In the genomic region with DNA sequence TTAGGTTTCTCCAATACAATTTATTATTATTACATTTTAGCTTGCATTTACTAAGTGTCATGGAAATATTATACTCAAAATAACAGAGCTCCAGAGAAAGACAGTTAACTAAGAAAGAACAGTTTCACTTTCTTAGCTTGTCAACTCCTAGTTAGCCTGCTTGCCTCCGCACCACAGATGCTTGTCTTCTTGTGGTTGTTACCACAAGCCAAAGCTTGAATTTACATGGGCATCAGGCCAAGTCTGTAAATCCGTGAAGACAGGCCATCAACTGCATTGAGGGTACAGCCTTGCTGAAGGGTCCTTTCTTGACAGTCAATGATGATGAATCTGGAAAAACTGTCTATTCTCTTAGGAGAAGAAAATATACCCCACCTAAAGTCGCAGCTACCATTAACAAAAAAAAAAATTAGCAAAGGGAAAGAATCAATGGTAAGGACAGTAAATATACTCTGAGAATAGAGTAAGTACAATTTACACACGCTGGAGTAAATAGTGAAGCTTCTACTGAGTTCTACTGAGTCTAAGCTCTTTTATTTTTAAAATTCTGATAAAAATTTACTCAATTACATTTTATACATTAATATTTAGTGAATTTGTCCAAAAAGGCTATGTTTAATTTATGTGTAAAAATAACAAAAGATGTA, we compare ENCODE assay signal across 8 cellular contexts. TPM values are rescaled to one million over a fixed set of nuclear protein-coding genes. Genes with fewer than 3 reads are reported as not detected.
DNase-seq lines count a peak whose midpoint lies in the region; ATAC-seq, FAIRE-seq and TF ChIP-seq lines count a peak whose summit lies in the region.

No MANE protein-coding gene starts in this region.

- CTCF ChIA-PET in GM10248 (lab: Yijun Ruan, JAX) = interaction anchor here (0.8 to 1.2 kb wide), 6 partner anchors 16 to 115 kb away, joined by 3 read pairs; no protein-coding TSS in a partner anchor

- H3K4me2 ChIP-seq in MM.1S (ENCODE audit: low read depth, low read length) = peak overlapping the region; percentile 20; the same call in 1 of the 2 replicates

- H4K20me1 ChIP-seq in MM.1S (ENCODE audit: insufficient read depth, low read length) = no peaks in the 10 kb centered on the region; the same call in 1 of the 2 replicates

- no peak for TF ChIP-seq POLR2A in erythroblast (IDR thresholded peaks at IDR 0.05; ENCODE audit: low read length)

- H3K36me3 ChIP-seq in MM.1S (replicated peaks; ENCODE audit: insufficient read depth, low read length) (no peaks in the 10 kb centered on the region; the same call in 1 of the 2 replicates), psoas muscle (ENCODE audit: insufficient read depth in 1 of 2, low read depth in 1 of 2) (peaks cover 0 to 42% of the 10 kb centered on the region in 2 donors)

- no peaks in the 10 kb centered on the region for H3K79me2 ChIP-seq in MM.1S (ENCODE audit: low read length)

- H3K27ac ChIP-seq in MM.1S (ENCODE audit: low read length) (no peak overlapping the region), psoas muscle (no peak overlapping the region)

- intact Hi-C loops in psoas muscle (cut with DNase I) = no loop called here

- H3K4me1 ChIP-seq in MM.1S (ENCODE audit: low read length) (peaks cover 13% of the 10 kb centered on the region), psoas muscle (no peaks in the 10 kb centered on the region)

- WGBS in psoas muscle, 3 donors = 58 to 68% (median 60%) methylated on average over 4 of the region's 4 CpGs

- H3K9me3 ChIP-seq in MM.1S (replicated peaks; ENCODE audit: insufficient read depth, low read length) = no peaks in the 10 kb centered on the region
- H3K9me3 ChIP-seq in psoas muscle = no peaks in the 10 kb centered on the region

- no peaks in the 10 kb centered on the region for H3K9me2 ChIP-seq in MM.1S (replicated peaks; ENCODE audit: insufficient read depth, low read length)

- POLR2A ChIA-PET in GM10248 (lab: Yijun Ruan, JAX) = interaction anchor here (0.7 to 1.4 kb wide), 3 partner anchors 11 to 180 kb away, joined by 3 to 5 read pairs (median 3); a partner anchor contains a TSS

- peak; percentile 47 for DNase-seq in GM10248 (ENCODE audit: extremely low spot score)
- peak; percentile 92 for DNase-seq in MM.1S
- DNase-seq in activated CD4-positive, alpha-beta T cell treated with anti-CD3 and anti-CD28 coated beads for 48 hours = peak; percentile 72
- peak; percentile 44 to 62 for DNase-seq in erythroblast (lab: John Stamatoyannopoulos, UW)
- peak; percentile 18 for DNase-seq in stimulated activated CD8-positive, alpha-beta memory T cell treated with anti-CD3 and anti-CD28 coated beads, Interleukin-12 subunit alpha, Interleukin-12 subunit beta, amount 100 ng/mL, for 4 hours (ENCODE audit: low read depth)
- DNase-seq in urothelium cell line (ENCODE audit: low spot score) = no peak
- DNase-seq in psoas muscle = no peak

- TF ChIP-seq CTCF in GM10248 (IDR thresholded peaks at IDR 0.05; ENCODE audit: control extremely low read depth, extremely low read depth, low read depth, missing control alignments) = no peak
- no peak for TF ChIP-seq CTCF in MM.1S (IDR thresholded peaks at IDR 0.05; ENCODE audit: low read length)
- TF ChIP-seq CTCF in psoas muscle (IDR thresholded peaks at IDR 0.05) = no peak

- H2AFZ ChIP-seq in MM.1S (ENCODE audit: low read length) = no peak overlapping the region

- no peak for FAIRE-seq in urothelium cell line (lab: Jason Lieb, UNC)

- peaks cover 18% of the 10 kb centered on the region for H3F3A ChIP-seq in MM.1S (ENCODE audit: insufficient read depth, low read length)

- H3K27me3 ChIP-seq in MM.1S (replicated peaks; ENCODE audit: insufficient read depth, low read length) (no peaks in the 10 kb centered on the region), psoas muscle (ENCODE audit: insufficient read depth in 3 of 3, low read length in 2 of 3) (no peaks in the 10 kb centered on the region)

- H3K4me3 ChIP-seq in MM.1S (ENCODE audit: low read length) (no peak overlapping the region), psoas muscle (no peak overlapping the region)

- H3K9ac ChIP-seq in MM.1S (ENCODE audit: low read length) = no peak overlapping the region

- ATAC-seq in GM21723 (IDR thresholded peaks at IDR 0.05; ENCODE audit: unreplicated experiment) (peak; percentile 96), psoas muscle (no peak)

RNA-seq across cellular contexts. Expression of a gene that starts 15.6 kb away (rescaled TPM):
- 10 to 100 TPM; 27.2 to 45.1 (median 32.3) TPM for total RNA-seq in psoas muscle
- 10 to 100 TPM; 27.4 to 82.1 (median 30.3) TPM for polyA plus RNA-seq in psoas muscle

RNA-seq across cellular contexts. Expression of a gene that starts 33.6 kb away (rescaled TPM):
- total RNA-seq in psoas muscle = 10 to 100 TPM; 12.2 to 14.6 (median 13.8) TPM
- polyA plus RNA-seq in psoas muscle = 10 to 100 TPM in 2 of 3 donors, 1 to 10 TPM in 1; 5.7 to 62.6 (median 18.7) TPM

Comparison
In these comparisons a context has a peak if more than half of its experiments do, and no peak if none do; other contexts are left out.
1. DNase-seq: peak in GM10248 (single experiment), MM.1S (single experiment), activated CD4-positive, alpha-beta T cell treated with anti-CD3 and anti-CD28 coated beads for 48 hours (single experiment), erythroblast (2 of 2) and stimulated activated CD8-positive, alpha-beta memory T cell treated with anti-CD3 and anti-CD28 coated beads, Interleukin-12 subunit alpha, Interleukin-12 subunit beta, amount 100 ng/mL, for 4 hours (single experiment); none in urothelium cell line (single experiment) and psoas muscle (0 of 2).